In the genomic region with DNA sequence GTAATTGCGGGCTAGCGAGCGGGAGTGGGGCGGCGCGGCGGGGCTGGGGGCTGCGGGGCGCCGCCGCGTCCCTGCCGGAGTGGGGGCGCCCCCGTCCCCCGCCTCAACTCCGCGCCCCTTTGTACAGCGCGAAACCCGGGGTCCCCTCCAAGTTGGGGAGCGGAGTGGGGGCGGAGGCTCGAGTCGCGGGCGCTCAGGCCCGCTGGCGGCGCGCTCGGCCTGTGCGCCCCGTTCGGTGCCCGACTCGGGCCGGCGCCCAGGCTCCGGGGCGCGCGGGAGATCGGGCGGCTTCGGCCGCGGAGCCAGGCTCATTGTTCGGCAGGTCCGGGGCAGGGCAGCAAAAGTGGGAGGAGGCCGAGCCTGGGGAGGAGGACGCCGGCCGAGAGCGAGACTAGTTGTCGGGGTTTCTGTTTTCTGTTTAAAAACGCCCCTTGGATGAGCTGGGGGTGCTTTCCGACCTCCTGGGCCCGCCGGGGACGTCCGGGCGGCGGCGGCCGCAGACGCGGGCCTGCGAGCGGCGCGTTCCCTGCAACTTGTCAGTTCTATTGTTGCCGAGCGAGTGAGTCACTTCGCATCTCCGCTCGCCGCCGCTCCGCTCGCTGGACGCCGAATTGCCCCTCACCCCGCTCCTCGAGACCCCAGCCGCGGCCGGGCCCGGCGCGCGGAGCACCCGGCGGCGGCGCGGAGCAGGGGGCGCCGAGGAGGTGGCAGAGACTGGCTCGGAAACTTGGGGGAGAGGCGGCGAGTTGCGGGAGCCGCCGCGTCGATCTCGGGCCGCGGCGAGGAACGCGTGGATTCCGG, we compare ENCODE assay signal across 7 cellular contexts. TPM values are rescaled to one million over a fixed set of nuclear protein-coding genes. Genes with fewer than 3 reads are reported as not detected.
DNase-seq lines count a peak whose midpoint lies in the region; ATAC-seq and TF ChIP-seq lines count a peak whose summit lies in the region.

No MANE protein-coding gene starts in this region.

- H3K27ac Mint-ChIP-seq in activated CD4-positive, alpha-beta memory T cell treated with anti-CD3 and anti-CD28 coated beads, Interleukin-2, amount 10 ng/mL, durations not matched to agents 7 days and 5 days: peak overlapping the region; percentile 63

- 1% methylated on average over 105 to 114 of the region's 114 CpGs for WGBS in lung, 2 donors

- peak overlapping the region; percentile 82 to 91 for H3K9ac ChIP-seq in duodenal mucosa (ENCODE audit: low read depth in 1 of 2, low read length in 2 of 2)

- no peaks in the 10 kb centered on the region for H3K9me3 ChIP-seq in duodenal mucosa (ENCODE audit: control insufficient read depth in 1 of 2, low read length in 2 of 2)
- H3K9me3 ChIP-seq in lung (ENCODE audit: control insufficient read depth in 2 of 2, insufficient read depth in 1 of 2, low read length in 1 of 2): no peaks in the 10 kb centered on the region

- peak; percentile 55 for TF ChIP-seq POLR2A in GM15510 (IDR thresholded peaks at IDR 0.05; ENCODE audit: borderline replicate concordance, extremely low read depth, insufficient read length)

- H3K27me3 ChIP-seq in duodenal mucosa (ENCODE audit: control insufficient read depth in 1 of 2, insufficient read depth in 2 of 2, low read length in 2 of 2): no peaks in the 10 kb centered on the region
- no peaks in the 10 kb centered on the region for H3K27me3 ChIP-seq in lung (ENCODE audit: control insufficient read depth, insufficient read depth)

- H3K27ac ChIP-seq in duodenal mucosa (ENCODE audit: low read depth, low read length): peak overlapping the region; percentile 89
- H3K27ac ChIP-seq in lung (ENCODE audit: low read depth in 1 of 2, low read length in 1 of 2): peak overlapping the region; percentile 99

- H3K36me3 ChIP-seq in duodenal mucosa (ENCODE audit: control insufficient read depth in 1 of 2, insufficient read depth in 2 of 2, low read length in 2 of 2) (no peaks in the 10 kb centered on the region), lung (ENCODE audit: control insufficient read depth in 2 of 2, insufficient read depth in 2 of 2, low read length in 2 of 2) (no peaks in the 10 kb centered on the region)

- peaks cover 35% of the 10 kb centered on the region for H3K4me1 Mint-ChIP-seq in activated CD4-positive, alpha-beta memory T cell treated with anti-CD3 and anti-CD28 coated beads, Interleukin-2, amount 10 ng/mL, durations not matched to agents 7 days and 5 days

- DNase-seq in HEK293T (ENCODE audit: extremely low spot score) (peak; percentile 31), NCI-H1105 treated with DMSO at 0.1 percent for 48 hours (lab: John Stamatoyannopoulos, UW) (peak; percentile 28), lung (ENCODE audit: low spot score) (peak; percentile 41)
- peak; percentile 62 for DNase-seq in activated CD4-positive, alpha-beta memory T cell treated with anti-CD3 and anti-CD28 coated beads, Interleukin-2, amount 10 ng/mL, durations not matched to agents 7 days and 5 days
- peak; percentile 36 for DNase-seq in stimulated activated CD8-positive, alpha-beta memory T cell treated with anti-CD3 and anti-CD28 coated beads, Interleukin-12 subunit alpha, Interleukin-12 subunit beta, amount 100 ng/mL, for 1 hour (ENCODE audit: low read depth)

- peaks cover 2% of the 10 kb centered on the region for H3K9me3 Mint-ChIP-seq in activated CD4-positive, alpha-beta memory T cell treated with anti-CD3 and anti-CD28 coated beads, Interleukin-2, amount 10 ng/mL, durations not matched to agents 7 days and 5 days

- H3K4me1 ChIP-seq in duodenal mucosa (ENCODE audit: control insufficient read depth in 1 of 2, insufficient read depth in 2 of 2, low read length in 2 of 2): peaks cover 27 to 40% of the 10 kb centered on the region in 2 donors
- H3K4me1 ChIP-seq in lung (ENCODE audit: control insufficient read depth in 2 of 2, insufficient read depth in 2 of 2, low read length in 2 of 2): peaks cover 3 to 6% of the 10 kb centered on the region in 2 donors

- no peak for TF ChIP-seq CTCF in lung (IDR thresholded peaks at IDR 0.05; ENCODE audit: control extremely low read depth, extremely low read depth)

- POLR2A ChIA-PET in HEK293T (lab: Yijun Ruan, JAX): interaction anchor here (1.0 to 1.4 kb wide), 4 partner anchors 11 to 32 kb away, joined by 3 to 24 read pairs (median 4); no protein-coding TSS in a partner anchor
- POLR2A ChIA-PET in activated CD4-positive, alpha-beta memory T cell treated with anti-CD3 and anti-CD28 coated beads, Interleukin-2, amount 10 ng/mL, durations not matched to agents 7 days and 5 days (lab: Charles Lee): interaction anchor here (0.6 to 3.4 kb wide), 13 partner anchors 10 to 675 kb away, joined by 3 to 60 read pairs (median 4); partner anchors contain the start of gene ZNF280D

- H3K36me3 Mint-ChIP-seq in activated CD4-positive, alpha-beta memory T cell treated with anti-CD3 and anti-CD28 coated beads, Interleukin-2, amount 10 ng/mL, durations not matched to agents 7 days and 5 days (ENCODE audit: low read depth): peaks cover 23% of the 10 kb centered on the region

- CTCF ChIA-PET in HEK293T (lab: Yijun Ruan, JAX): interaction anchor here (1.2 kb wide), 1 partner anchor 31 kb away, joined by 3 read pairs; no protein-coding TSS in a partner anchor
- CTCF ChIA-PET in activated CD4-positive, alpha-beta memory T cell treated with anti-CD3 and anti-CD28 coated beads, Interleukin-2, amount 10 ng/mL, durations not matched to agents 7 days and 5 days (lab: Charles Lee): interaction anchor here (0.8 to 1.8 kb wide), 9 partner anchors 11 to 387 kb away, joined by 3 to 7 read pairs (median 3); no protein-coding TSS in a partner anchor

- H3K4me3 Mint-ChIP-seq in activated CD4-positive, alpha-beta memory T cell treated with anti-CD3 and anti-CD28 coated beads, Interleukin-2, amount 10 ng/mL, durations not matched to agents 7 days and 5 days: peak overlapping the region; percentile 81

- H3K27me3 Mint-ChIP-seq in activated CD4-positive, alpha-beta memory T cell treated with anti-CD3 and anti-CD28 coated beads, Interleukin-2, amount 10 ng/mL, durations not matched to agents 7 days and 5 days: no peaks in the 10 kb centered on the region

- ATAC-seq in lung (ENCODE audit: insufficient read depth, low FRiP score): peak; percentile 35

- peak overlapping the region; percentile 92 to 94 for H3K4me3 ChIP-seq in duodenal mucosa (ENCODE audit: low read depth in 1 of 2, low read length in 2 of 2)
- peak overlapping the region; percentile 98 for H3K4me3 ChIP-seq in lung

TF ChIP-seq in HEK293T, 16 proteins besides CTCF, POLR2A, EP300 and RAD21:
- TF ChIP-seq LEF1 (IDR thresholded peaks at IDR 0.05; ENCODE audit: borderline replicate concordance) (no peak), ARNT (IDR thresholded peaks at IDR 0.05) (no peak), TARDBP (IDR thresholded peaks at IDR 0.05) (no peak), HDGF (IDR thresholded peaks at IDR 0.05; ENCODE audit: borderline replicate concordance) (no peak), ELF4 (IDR thresholded peaks at IDR 0.05) (no peak), FOXM1 (IDR thresholded peaks at IDR 0.05; ENCODE audit: borderline replicate concordance) (no peak), FOXA1 (IDR thresholded peaks at IDR 0.05) (no peak), SUZ12 (IDR thresholded peaks at IDR 0.05) (no peak), BHLHE40 (IDR thresholded peaks at IDR 0.05; ENCODE audit: borderline replicate concordance) (no peak), NFRKB (IDR thresholded peaks at IDR 0.05) (no peak)

RNA-seq across cellular contexts. Expression of gene TCF12, which starts 0.7 kb away (rescaled TPM):
- total RNA-seq in activated CD4-positive, alpha-beta memory T cell treated with anti-CD3 and anti-CD28 coated beads, Interleukin-2, amount 10 ng/mL, durations not matched to agents 7 days and 5 days: 10 to 100 TPM; 62.4 to 62.8 TPM
- total RNA-seq in lung: 100 to 1,000 TPM in 1 of 2 donors, 10 to 100 TPM in 1; 93.1 to 314 TPM
- 10 to 100 TPM in 1 of 2 donors, 1 to 10 TPM in 1; 9.6 to 19.4 TPM for polyA plus RNA-seq in lung

Comparison
In these comparisons a context has a peak if more than half of its experiments do, and no peak if none do; other contexts are left out.
1. Peak in every context shown above with its lines: DNase-seq, ATAC-seq, H3K4me3 ChIP-seq and H3K27ac ChIP-seq.